In genomic region chr15:31488437-31489204, GRCh38 we compare ENCODE assay signal across 8 cellular contexts.
DNase-seq lines count a peak whose midpoint lies in the region; ATAC-seq and TF ChIP-seq lines count a peak whose summit lies in the region.

No MANE protein-coding gene starts in this region.

- H3K27ac ChIP-seq in ACC112 (ENCODE audit: low read depth, low read length): peak overlapping the region; percentile 93
- H3K27ac ChIP-seq in esophagus muscularis mucosa (replicated peaks in 1 of 4): peak overlapping the region; percentile 33 to 60 (median 40)

- POLR2A ChIA-PET in GM10248 (lab: Yijun Ruan, JAX): interaction anchor here (0.5 kb wide), 1 partner anchor 129 kb away, joined by 5 read pairs; no protein-coding TSS in a partner anchor

- H3K27me3 Mint-ChIP-seq in naive B cell: peaks cover 9 to 20% (median 13%) of the 10 kb centered on the region in 3 donors

- ATAC-seq in HG03354 (IDR thresholded peaks at IDR 0.05; ENCODE audit: poor library complexity, severe bottlenecking, unreplicated experiment) (peak; percentile 59), naive B cell (ENCODE audit: low read depth in 2 of 2) (peak; percentile 52 to 71), HG03565 (IDR thresholded peaks at IDR 0.05; ENCODE audit: unreplicated experiment) (no peak)

- DNase-seq in GM10248 (ENCODE audit: extremely low spot score) (peak; percentile 81), NCI-H69 (lab: John Stamatoyannopoulos, UW) (peak; percentile 90), activated T-cell treated with anti-CD3 and anti-CD28 coated beads for 24 hours (ENCODE audit: low read depth) (peak; percentile 24), esophagus muscularis mucosa (ENCODE audit: extremely low spot score) (peak; percentile 91), naive B cell (peak; percentile 61)

- peak overlapping the region in 3 of 8 donors; percentile 12 to 41 (median 25) for H3K4me3 Mint-ChIP-seq in naive B cell

- peaks cover 17 to 24% (median 18%) of the 10 kb centered on the region in 3 donors for H3K4me1 Mint-ChIP-seq in naive B cell

- H3K4me3 ChIP-seq in ACC112 (ENCODE audit: low read depth, low read length): peak overlapping the region; percentile 30; the same call in 1 of the 2 replicates
- no peak overlapping the region for H3K4me3 ChIP-seq in esophagus muscularis mucosa

- H3K27me3 ChIP-seq in ACC112 (ENCODE audit: insufficient read depth, low read length) (peaks cover 24% of the 10 kb centered on the region), esophagus muscularis mucosa (peaks cover 0 to 13% (median 2%) of the 10 kb centered on the region in 4 donors)

- 30% methylated on average over 6 of the region's 7 CpGs for WGBS in esophagus muscularis mucosa

- TF ChIP-seq EP300 in esophagus muscularis mucosa (IDR thresholded peaks at IDR 0.05): no peak

- peak overlapping the region; percentile 16 for H2AFZ ChIP-seq in ACC112 (ENCODE audit: low read length, unreplicated experiment)

- no peaks in the 10 kb centered on the region for H3K79me2 ChIP-seq in ACC112 (ENCODE audit: control insufficient read depth, insufficient read depth, low read length, unreplicated experiment)

- TF ChIP-seq CTCF in GM10248 (IDR thresholded peaks at IDR 0.05; ENCODE audit: control extremely low read depth, extremely low read depth, low read depth, missing control alignments): peak; percentile 63
- peak; percentile 87 to 92 (median 89) for TF ChIP-seq CTCF in esophagus muscularis mucosa (IDR thresholded peaks at IDR 0.05)

- H3K9me3 ChIP-seq in esophagus muscularis mucosa: peaks cover 0 to 7% (median 2%) of the 10 kb centered on the region in 4 donors

- peaks cover 0 to 28% (median 13%) of the 10 kb centered on the region in 7 donors for H3K9me3 Mint-ChIP-seq in naive B cell

- TF ChIP-seq POLR2A in esophagus muscularis mucosa (IDR thresholded peaks at IDR 0.05; ENCODE audit: low read depth): no peak

- peaks cover 33% of the 10 kb centered on the region for H3K4me1 ChIP-seq in ACC112 (ENCODE audit: control insufficient read depth, insufficient read depth, low read length, unreplicated experiment)
- peaks cover 22 to 28% (median 24%) of the 10 kb centered on the region in 4 donors for H3K4me1 ChIP-seq in esophagus muscularis mucosa

- CTCF ChIA-PET in GM10248 (lab: Yijun Ruan, JAX): interaction anchor here (0.7 to 10.7 kb wide), 59 partner anchors 11 to 660 kb away, joined by 3 to 251 read pairs (median 4); partner anchors contain the start of gene MTMR10

- H3K27ac Mint-ChIP-seq in naive B cell: peak overlapping the region in 2 of 6 donors; percentile 38 to 57

- intact Hi-C loops in esophagus muscularis mucosa (cut with DNase I): loop anchor here (2.0 to 5.0 kb wide), 3 partner anchors 51 to 288 kb away; no protein-coding TSS in a partner anchor

- H3K36me3 ChIP-seq in ACC112 (ENCODE audit: insufficient read depth, low read length) (no peaks in the 10 kb centered on the region), esophagus muscularis mucosa (peaks cover 0 to 5% (median 2%) of the 10 kb centered on the region in 4 donors)

- H3K36me3 Mint-ChIP-seq in naive B cell: peaks cover 8 to 10% of the 10 kb centered on the region in 2 donors

Comparison
In these comparisons a context has a peak if more than half of its experiments do, and no peak if none do; other contexts are left out.
1. DNase-seq: peak in every context shown above with its lines; median percentile 91 in esophagus muscularis mucosa; 90 in NCI-H69; 81 in GM10248; 61 in naive B cell; 24 in activated T-cell treated with anti-CD3 and anti-CD28 coated beads for 24 hours.